11 cellular contexts compared by ENCODE assay signal in the genomic region with DNA sequence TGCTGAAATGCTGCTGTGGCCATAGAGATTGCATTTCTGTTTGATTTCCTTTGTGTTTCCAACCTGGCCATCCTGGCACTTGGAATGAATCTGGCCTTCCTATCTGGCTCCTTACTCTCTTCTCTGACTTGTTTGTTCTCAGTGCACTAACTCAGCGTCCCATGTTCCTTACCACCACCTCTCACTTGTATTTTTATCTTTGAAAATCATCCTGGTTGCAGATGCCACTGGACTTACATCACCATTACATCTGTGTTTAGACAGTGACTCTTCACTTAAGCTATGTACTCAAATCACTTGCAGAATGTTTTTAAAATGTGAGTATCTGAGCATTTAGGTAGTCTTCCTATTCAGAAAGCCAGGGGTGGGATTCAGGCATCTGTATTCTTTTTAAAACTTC.
DNase-seq lines count a peak whose midpoint lies in the region; ATAC-seq lines count a peak whose summit lies in the region.
"Had no signal": no experiment of that assay in that cellular context is flagged by ENCODE, and none has a peak within 500 bp of the region (broad histone marks: within the 10 kb centered on the region; RNA-seq: fewer than 3 reads in every experiment).

No MANE protein-coding gene starts in this region.

- no peak overlapping the region for H3K27ac Mint-ChIP-seq in stimulated activated naive B cell treated with anti-CD40 and anti-IgM and Interleukin-4, amounts not matched to agents 10 μg/mL and 1 μg/mL and 100 μg/mL, for 72 hours
- H3K27ac Mint-ChIP-seq: natural killer cell had no signal

- H3F3A ChIP-seq in GM23248 (ENCODE audit: insufficient read depth) = peaks cover 26% of the 10 kb centered on the region

- H4K20me1 ChIP-seq in GM23248 (ENCODE audit: insufficient read depth) = no peaks in the 10 kb centered on the region

- peak overlapping the region; percentile 81 for H3K4me2 ChIP-seq in GM23248 (ENCODE audit: unreplicated experiment)

- no peaks in the 10 kb centered on the region for H3K27me3 ChIP-seq in GM23248 (replicated peaks; ENCODE audit: insufficient read depth)
- no peaks in the 10 kb centered on the region for H3K27me3 ChIP-seq in SJSA1 (replicated peaks)

- H3K4me3 ChIP-seq in GM23248 (peak overlapping the region; percentile 20), SJSA1 (no peak overlapping the region)

- peaks cover 0 to 3% of the 10 kb centered on the region in 2 donors for H3K9me3 Mint-ChIP-seq in stimulated activated naive B cell treated with anti-CD40 and anti-IgM and Interleukin-4, amounts not matched to agents 10 μg/mL and 1 μg/mL and 100 μg/mL, for 72 hours
- H3K9me3 Mint-ChIP-seq: natural killer cell had no signal

- H3K79me2 ChIP-seq in GM23248 (ENCODE audit: insufficient read depth) = no peaks in the 10 kb centered on the region

- no peak overlapping the region; the same call in 1 of the 2 replicates for H3K9ac ChIP-seq in GM23248

- peak overlapping the region; percentile 52 for H3K27ac ChIP-seq in GM23248
- peak overlapping the region; percentile 84 for H3K27ac ChIP-seq in SJSA1

- WGBS in GM23248 (ENCODE audit: low coverage in 1 of 2, low lambda C conversion rate in 2 of 2, missing lambda C conversion rate in 2 of 2), 2 experiments = 0 to 7% methylated on average over 1 of the region's 1 CpG

- H3K4me1 ChIP-seq in GM23248 (ENCODE audit: insufficient read depth) (peaks cover 44% of the 10 kb centered on the region), SJSA1 (replicated peaks) (peaks cover 31% of the 10 kb centered on the region)

- H3K4me3 Mint-ChIP-seq in stimulated activated naive B cell treated with anti-CD40 and anti-IgM and Interleukin-4, amounts not matched to agents 10 μg/mL and 1 μg/mL and 100 μg/mL, for 72 hours = no peak overlapping the region
- H3K4me3 Mint-ChIP-seq: natural killer cell had no signal

- no peaks in the 10 kb centered on the region for H3K4me1 Mint-ChIP-seq in stimulated activated naive B cell treated with anti-CD40 and anti-IgM and Interleukin-4, amounts not matched to agents 10 μg/mL and 1 μg/mL and 100 μg/mL, for 72 hours

- H3K36me3 ChIP-seq in GM23248 (ENCODE audit: low read depth) (no peaks in the 10 kb centered on the region), SJSA1 (no peaks in the 10 kb centered on the region)

- no peaks in the 10 kb centered on the region for H3K27me3 Mint-ChIP-seq in stimulated activated naive B cell treated with anti-CD40 and anti-IgM and Interleukin-4, amounts not matched to agents 10 μg/mL and 1 μg/mL and 100 μg/mL, for 72 hours

- peaks cover 15 to 19% of the 10 kb centered on the region in 2 donors for H3K36me3 Mint-ChIP-seq in stimulated activated naive B cell treated with anti-CD40 and anti-IgM and Interleukin-4, amounts not matched to agents 10 μg/mL and 1 μg/mL and 100 μg/mL, for 72 hours
- H3K36me3 Mint-ChIP-seq: natural killer cell had no signal

- in situ Hi-C loops in GM23248 (cut with MboI) = no loop called here

- ATAC-seq in sciatic nerve (peak; percentile 55), GM19328 (IDR thresholded peaks at IDR 0.05; ENCODE audit: unreplicated experiment) (no peak), GM18511 (IDR thresholded peaks at IDR 0.05; ENCODE audit: unreplicated experiment) (no peak)
- ATAC-seq in stimulated activated naive B cell treated with anti-CD40 and anti-IgM and Interleukin-4, amounts not matched to agents 10 μg/mL and 1 μg/mL and 100 μg/mL, for 72 hours (replicated peaks) = no peak
- ATAC-seq: natural killer cell had no signal

- peak overlapping the region; percentile 2; the same call in 1 of the 2 replicates for H2AFZ ChIP-seq in GM23248

- intact Hi-C loops in sciatic nerve (cut with DNase I) = no loop called here

- H3K9me2 ChIP-seq in GM23248 (ENCODE audit: insufficient read depth) = 0 out of 2 replicates have a peak, but pooled peaks cover 6% of the 10 kb centered on the region

- DNase-seq in GM23248 (peak; percentile 87), SJSA1 (ENCODE audit: low read depth in 1 of 2, low spot score in 2 of 2) (peak; percentile 58 to 86), fibroblast of peridontal ligament (ENCODE audit: extremely low read depth) (peak; percentile 86), sciatic nerve (ENCODE audit: low spot score) (no peak), UCSD-AML1 (lab: John Stamatoyannopoulos, UW; ENCODE audit: unreplicated experiment) (no peak)
- no peak for DNase-seq in stimulated activated naive B cell treated with anti-CD40 and anti-IgM and Interleukin-4, amounts not matched to agents 10 μg/mL and 1 μg/mL and 100 μg/mL, for 72 hours
- DNase-seq: activated CD4-positive, alpha-beta T cell treated with anti-CD3 and anti-CD28 coated beads for 48 hours; MV-4-11; natural killer cell had no signal

- H3K9me3 ChIP-seq in GM23248 (ENCODE audit: low read depth) (no peaks in the 10 kb centered on the region), SJSA1 (replicated peaks) (no peaks in the 10 kb centered on the region)

Comparison
In these comparisons a context has a peak if more than half of its experiments do, and no peak if none do; other contexts are left out.
1. DNase-seq: peak in GM23248 (single experiment), SJSA1 (2 of 2) and fibroblast of peridontal ligament (single experiment); none in sciatic nerve (single experiment), UCSD-AML1 (single experiment) and stimulated activated naive B cell treated with anti-CD40 and anti-IgM and Interleukin-4, amounts not matched to agents 10 μg/mL and 1 μg/mL and 100 μg/mL, for 72 hours (single experiment).